ENCODE assay signal across 33 cellular contexts in genomic region chr3:181470349-181470748, GRCh38.
DNase-seq lines count a peak whose midpoint lies in the region; ATAC-seq, FAIRE-seq and TF ChIP-seq lines count a peak whose summit lies in the region.
"Had no signal": no experiment of that assay in that cellular context is flagged by ENCODE, and none has a peak within 500 bp of the region (broad histone marks: within the 10 kb centered on the region; RNA-seq: fewer than 3 reads in every experiment).

No MANE protein-coding gene starts in this region.

- H3K4me2 ChIP-seq in K562 (ENCODE audit: insufficient read depth, low read length) = no peak overlapping the region
- H3K4me2 ChIP-seq: A549; BLaER1; BLaER1 treated with 17β-estradiol and CSF1 and Interleukin-3, amounts not matched to agents 10 nM and 100 nM had no signal

- H3K9me3 ChIP-seq in K562 (replicated peaks; ENCODE audit: control insufficient read depth, insufficient read depth, low read depth, low read length) (peaks cover 1% of the 10 kb centered on the region; the same call in 1 of the 2 replicates), endodermal cell (ENCODE audit: control insufficient read depth, low read length) (peaks cover 45% of the 10 kb centered on the region)
- H3K9me3 ChIP-seq: A549, BE2C, Caco-2 had no signal

- no peaks in the 10 kb centered on the region for H4K20me1 ChIP-seq in K562 (replicated peaks; ENCODE audit: control insufficient read depth, insufficient read depth, low read length)
- H4K20me1 ChIP-seq: BLaER1; BLaER1 treated with 17β-estradiol and CSF1 and Interleukin-3, amounts not matched to agents 10 nM and 100 nM had no signal

- H3K79me2 ChIP-seq in K562 (ENCODE audit: control insufficient read depth, insufficient read depth, low read length) = no peaks in the 10 kb centered on the region

- no peak overlapping the region for H3K27ac ChIP-seq in K562 (ENCODE audit: extremely low read depth, low read depth, low read length)
- H3K27ac ChIP-seq in endodermal cell (ENCODE audit: low read depth, low read length) = no peak overlapping the region
- H3K27ac ChIP-seq: 22Rv1; A549; BLaER1; BLaER1 treated with 17β-estradiol and CSF1 and Interleukin-3, amounts not matched to agents 10 nM and 100 nM; C4-2B had no signal

- no TSS peak for BruUV-seq in K562 (replicated peaks; lab: Mats Ljungman, UMichigan)

- CTCF ChIA-PET in K562 (lab: Yijun Ruan, JAX; ENCODE audit: low intra/inter-chr PET ratio) = no interaction called here

- no peak for DNase-seq in K562 (ENCODE audit: extremely low read depth in 1 of 4, low spot score in 3 of 4)
- DNase-seq in endodermal cell = no peak
- no peak for DNase-seq in DMS153 treated with DMSO at 0.1 percent for 48 hours (lab: John Stamatoyannopoulos, UW; ENCODE audit: unreplicated experiment)
- DNase-seq: 8988T; ACHN; AML-193; BE2C; C1 segment of cervical spinal cord; Caco-2; Calu3; CD4-positive, alpha-beta memory T cell; CD4-positive, alpha-beta T cell; CD4-positive, CD25-positive, alpha-beta regulatory T cell; CD8-positive, alpha-beta memory T cell; CD8-positive, alpha-beta T cell; COR-L47; DMS 273 treated with DMSO at 0.1 percent for 48 hours; DMS153; DMS53; DMS79; DMS79 treated with DMSO at 0.1 percent for 48 hours; DND-41; EL had no signal

- H3K27ac Mint-ChIP-seq in endodermal cell = no peak overlapping the region
- H3K27ac Mint-ChIP-seq: B cell; CD14-positive monocyte; CD4-positive, alpha-beta memory T cell; CD4-positive, alpha-beta T cell; CD4-positive, CD25-positive, alpha-beta regulatory T cell; CD8-positive, alpha-beta memory T cell; CD8-positive, alpha-beta T cell had no signal

- H2AFZ ChIP-seq in K562 (ENCODE audit: low read depth, low read length) = no peak overlapping the region

- no peak overlapping the region for H3K4me3 Mint-ChIP-seq in endodermal cell
- H3K4me3 Mint-ChIP-seq: B cell; CD14-positive monocyte; CD4-positive, alpha-beta memory T cell; CD4-positive, alpha-beta T cell; CD4-positive, CD25-positive, alpha-beta regulatory T cell; CD8-positive, alpha-beta memory T cell; CD8-positive, alpha-beta T cell had no signal

- POLR2A ChIA-PET in K562 (lab: Yijun Ruan, JAX) = no interaction called here

- FAIRE-seq in K562 (lab: Jason Lieb, UNC) = no peak
- FAIRE-seq: A204.1, A549, D721Med had no signal

- peaks cover 53% of the 10 kb centered on the region for H3K9me3 Mint-ChIP-seq in endodermal cell

- H3K36me3 Mint-ChIP-seq in endodermal cell (ENCODE audit: low read depth) = peaks cover 6% of the 10 kb centered on the region
- H3K36me3 Mint-ChIP-seq: CD14-positive monocyte; CD4-positive, alpha-beta memory T cell; CD4-positive, CD25-positive, alpha-beta regulatory T cell; CD8-positive, alpha-beta T cell had no signal

- no peak for TF ChIP-seq POLR2A in K562 (conservative IDR thresholded peaks at IDR 0.05)

- intact Hi-C loops in K562 (cut with micrococcal nuclease) = no loop called here

- H3K9me1 ChIP-seq in K562 (ENCODE audit: control insufficient read depth, insufficient read depth, low read length) = no peaks in the 10 kb centered on the region

- in situ Hi-C loops in K562 (cut with MboI) = no loop called here

- H3K36me3 ChIP-seq in K562 (ENCODE audit: control insufficient read depth, insufficient read depth, low read length) = no peaks in the 10 kb centered on the region
- no peaks in the 10 kb centered on the region for H3K36me3 ChIP-seq in endodermal cell (ENCODE audit: control insufficient read depth, insufficient read depth, low read length)
- H3K36me3 ChIP-seq: BE2C; BLaER1; BLaER1 treated with 17β-estradiol and CSF1 and Interleukin-3, amounts not matched to agents 10 nM and 100 nM had no signal

- no peak for TF ChIP-seq RAD21 in K562 (CRISPR knock-in tag; conservative IDR thresholded peaks at IDR 0.05 in 1 of 2, IDR thresholded peaks at IDR 0.05 in 1 of 2)

- H3K4me1 ChIP-seq in K562 (replicated peaks in 1 of 2; ENCODE audit: control insufficient read depth in 2 of 2, insufficient read depth in 2 of 2, low read length in 2 of 2) (no peaks in the 10 kb centered on the region), endodermal cell (ENCODE audit: control insufficient read depth, insufficient read depth, low read length) (no peaks in the 10 kb centered on the region)
- H3K4me1 ChIP-seq: A549; BE2C; BLaER1; BLaER1 treated with 17β-estradiol and CSF1 and Interleukin-3, amounts not matched to agents 10 nM and 100 nM; Caco-2 had no signal

- H3K4me3 ChIP-seq in K562 (no peak overlapping the region), endodermal cell (ENCODE audit: low read length) (peak overlapping the region; percentile 30)
- H3K4me3 ChIP-seq: A549; BLaER1; BLaER1 treated with 17β-estradiol and CSF1 and Interleukin-3, amounts not matched to agents 10 nM and 100 nM had no signal

- H3K27me3 Mint-ChIP-seq in endodermal cell (ENCODE audit: insufficient read depth) = no peaks in the 10 kb centered on the region
- H3K27me3 Mint-ChIP-seq: B cell; CD4-positive, alpha-beta memory T cell; CD4-positive, alpha-beta T cell; CD4-positive, CD25-positive, alpha-beta regulatory T cell; CD8-positive, alpha-beta memory T cell had no signal

- H3K4me1 Mint-ChIP-seq in endodermal cell = peaks cover 2% of the 10 kb centered on the region
- H3K4me1 Mint-ChIP-seq: B cell; CD14-positive monocyte; CD4-positive, alpha-beta memory T cell; CD4-positive, CD25-positive, alpha-beta regulatory T cell; CD8-positive, alpha-beta memory T cell had no signal

- H3K9ac ChIP-seq in K562 (ENCODE audit: insufficient read depth in 1 of 2, low read depth in 2 of 2, low read length in 2 of 2) (no peak overlapping the region), endodermal cell (ENCODE audit: extremely low read depth, low read length, poor library complexity, severe bottlenecking) (no peak overlapping the region)
- H3K9ac ChIP-seq: BLaER1; BLaER1 treated with 17β-estradiol and CSF1 and Interleukin-3, amounts not matched to agents 10 nM and 100 nM had no signal

- TF ChIP-seq CTCF in K562 (IDR thresholded peaks at IDR 0.05 in 2 of 3, conservative IDR thresholded peaks at IDR 0.05 in 1 of 3; ENCODE audit: insufficient read depth in 2 of 3, low read depth in 1 of 3, low read length in 3 of 3) (no peak), endodermal cell (conservative IDR thresholded peaks at IDR 0.05) (no peak)

- no peak for ATAC-seq in K562
- ATAC-seq in HG02763 (IDR thresholded peaks at IDR 0.05; ENCODE audit: unreplicated experiment) = no peak
- ATAC-seq: A549; CD8-positive, alpha-beta T cell had no signal

- TF ChIP-seq EP300 in K562 (IDR thresholded peaks at IDR 0.05; ENCODE audit: low read length) = no peak

- WGBS in K562 (ENCODE audit: insufficient coverage, low coverage, missing lambda C conversion rate) = 0% methylated on average over 1 of the region's 1 CpG
- 100% methylated on average over 1 of the region's 1 CpG; no CpG with 5 or more reads in 1 of the 2 experiments for WGBS in endodermal cell (ENCODE audit: insufficient coverage in 1 of 2, insufficient read length in 1 of 2), 2 experiments

- H3K27me3 ChIP-seq in K562 (ENCODE audit: control insufficient read depth in 2 of 2, insufficient read depth in 2 of 2, low read length in 2 of 2) = no peaks in the 10 kb centered on the region
- no peaks in the 10 kb centered on the region for H3K27me3 ChIP-seq in endodermal cell (ENCODE audit: control insufficient read depth, insufficient read depth, low read length, poor library complexity, severe bottlenecking)
- H3K27me3 ChIP-seq: BE2C; BLaER1; BLaER1 treated with 17β-estradiol and CSF1 and Interleukin-3, amounts not matched to agents 10 nM and 100 nM had no signal

TF ChIP-seq in K562, 482 proteins besides CTCF, POLR2A, EP300 and RAD21:
- no peak for TF ChIP-seq ZNF143 (CRISPR knock-in tag; IDR thresholded peaks at IDR 0.05)
- no peak for TF ChIP-seq RAD51 (IDR thresholded peaks at IDR 0.05; ENCODE audit: borderline replicate concordance, low read depth)
- TF ChIP-seq RBM25 (IDR thresholded peaks at IDR 0.05; ENCODE audit: low read depth, low read length, severe bottlenecking) = peak; percentile 54
- TF ChIP-seq ZNF146 (CRISPR knock-in tag; IDR thresholded peaks at IDR 0.05; ENCODE audit: unreplicated experiment) = peak; percentile 70
